1 cellular context compared by ENCODE assay signal in the genomic region with DNA sequence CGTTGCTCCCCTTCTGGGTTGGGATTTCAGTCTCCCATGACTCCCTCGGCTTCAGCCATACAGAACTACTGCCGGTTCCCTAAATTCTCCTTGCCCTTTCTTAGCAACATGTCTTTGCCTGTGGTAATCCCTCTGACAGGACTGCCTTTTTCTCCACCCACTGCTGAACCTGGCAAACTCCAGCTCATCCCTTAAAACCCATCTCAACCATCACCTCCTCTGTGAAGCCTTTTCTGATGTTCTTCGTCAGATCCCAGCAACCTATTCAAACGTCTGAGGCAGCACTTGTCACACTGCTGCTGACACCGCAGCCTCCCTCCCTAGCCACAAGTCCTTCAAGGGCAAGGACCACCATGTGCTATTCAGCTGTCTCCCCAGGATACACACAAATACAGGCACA.
TF ChIP-seq lines count a peak whose summit lies in the region.

No MANE protein-coding gene starts in this region.

TF ChIP-seq in H1, 55 proteins besides CTCF, POLR2A, EP300 and RAD21:
- no peak for TF ChIP-seq ASH2L (IDR thresholded peaks at IDR 0.05; ENCODE audit: low read length)
- no peak for TF ChIP-seq NRF1 (IDR thresholded peaks at IDR 0.05; ENCODE audit: low read depth, low read length)
